In the genomic region with DNA sequence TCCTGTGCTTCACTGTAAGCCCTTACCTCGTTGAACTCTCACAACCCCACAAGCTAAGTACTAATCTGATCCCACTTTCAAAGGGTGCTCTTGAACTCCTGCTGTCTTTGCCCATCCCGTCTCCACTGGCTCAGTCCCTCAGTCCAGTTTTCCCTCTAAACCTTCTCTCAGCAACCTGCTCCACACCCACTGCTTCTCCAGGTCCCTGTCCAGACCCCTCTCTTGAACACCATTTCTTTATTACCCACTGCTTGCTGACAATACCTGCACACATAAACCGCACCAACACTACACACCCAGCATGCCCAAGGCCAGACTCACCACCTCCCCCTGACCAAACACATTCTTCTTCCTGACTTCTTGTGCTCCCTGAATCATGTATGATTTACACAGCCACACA, we compare ENCODE assay signal across 14 cellular contexts.
DNase-seq lines count a peak whose midpoint lies in the region; ATAC-seq and TF ChIP-seq lines count a peak whose summit lies in the region.
"Had no signal": no experiment of that assay in that cellular context is flagged by ENCODE, and none has a peak within 500 bp of the region (broad histone marks: within the 10 kb centered on the region; RNA-seq: fewer than 3 reads in every experiment).

No MANE protein-coding gene starts in this region.

- H3K9me3 ChIP-seq in heart left ventricle, result no peaks in the 10 kb centered on the region
- no peaks in the 10 kb centered on the region for H3K9me3 ChIP-seq in heart right ventricle
- H3K9me3 ChIP-seq in H9 (ENCODE audit: control insufficient read depth, low read depth, low read length), result peaks cover 1% of the 10 kb centered on the region
- H3K9me3 ChIP-seq in neural cell (ENCODE audit: low read length), result no peaks in the 10 kb centered on the region

- no peaks in the 10 kb centered on the region for H3K23me2 ChIP-seq in H9 (ENCODE audit: insufficient read length, low read depth, low read length, poor library complexity, severe bottlenecking)

- no peak overlapping the region for H3K18ac ChIP-seq in H9 (ENCODE audit: insufficient read length, low read depth, low read length)

- H3K14ac ChIP-seq in H9 (ENCODE audit: insufficient read depth, low read length), result no peak overlapping the region

- H3K27me3 ChIP-seq in heart left ventricle, result no peaks in the 10 kb centered on the region
- no peaks in the 10 kb centered on the region for H3K27me3 ChIP-seq in heart right ventricle
- H3K27me3 ChIP-seq in H9 (ENCODE audit: insufficient read depth, low read length), result no peaks in the 10 kb centered on the region; the same call in 1 of the 2 replicates
- H3K27me3 ChIP-seq in neural cell (ENCODE audit: insufficient read depth, low read depth, low read length), result no peaks in the 10 kb centered on the region

- TF ChIP-seq RAD21 in neural cell (conservative IDR thresholded peaks at IDR 0.05), result no peak

- H3T11ph ChIP-seq in H9 (ENCODE audit: low read length), result no peak overlapping the region

- no peak overlapping the region for H3K4ac ChIP-seq in H9 (ENCODE audit: low read depth, low read length)

- H3K27ac Mint-ChIP-seq in H9 (peak overlapping the region in 1 of 3 experiments; percentile 7; a peak in 1 of 7 replicates), endothelial cell (ENCODE audit: unreplicated experiment) (no peak overlapping the region)
- H3K27ac Mint-ChIP-seq in activated CD8-positive, alpha-beta T cell treated with anti-CD3 and anti-CD28 coated beads for 36 hours, result no peak overlapping the region
- no peak overlapping the region for H3K27ac Mint-ChIP-seq in stimulated activated memory B cell treated with anti-CD40 and anti-IgM and Interleukin-4, amounts not matched to agents 10 μg/mL and 1 μg/mL and 100 μg/mL, for 72 hours
- H3K27ac Mint-ChIP-seq: CD4-positive, alpha-beta memory T cell had no signal

- CTCF ChIA-PET in activated CD8-positive, alpha-beta T cell treated with anti-CD3 and anti-CD28 coated beads for 36 hours (lab: Charles Lee), result no interaction called here

- H3K9me2 ChIP-seq in neural cell (ENCODE audit: insufficient read depth, low read length), result no peaks in the 10 kb centered on the region

- no peak overlapping the region for H4K91ac ChIP-seq in H9 (ENCODE audit: insufficient read length, low read depth, low read length)

- no peak overlapping the region for H2AK5ac ChIP-seq in H9 (ENCODE audit: insufficient read length, low read length)

- H3K4me1 Mint-ChIP-seq in H9, result peaks cover 0 to 3% of the 10 kb centered on the region in 2 experiments; a peak in 1 of 4 replicates
- H3K4me1 Mint-ChIP-seq in endothelial cell (ENCODE audit: unreplicated experiment), result peaks cover 4% of the 10 kb centered on the region
- H3K4me1 Mint-ChIP-seq in activated CD8-positive, alpha-beta T cell treated with anti-CD3 and anti-CD28 coated beads for 36 hours (ENCODE audit: low read depth), result no peaks in the 10 kb centered on the region
- H3K4me1 Mint-ChIP-seq in stimulated activated memory B cell treated with anti-CD40 and anti-IgM and Interleukin-4, amounts not matched to agents 10 μg/mL and 1 μg/mL and 100 μg/mL, for 72 hours, result no peaks in the 10 kb centered on the region
- H3K4me1 Mint-ChIP-seq: CD4-positive, alpha-beta memory T cell had no signal

- H2BK12ac ChIP-seq in H9 (ENCODE audit: insufficient read length, low read depth, low read length), result no peak overlapping the region

- intact Hi-C loops in heart left ventricle (cut with DNase I), result loop anchor here in 1 of 10 donors (10.0 kb wide), 1 partner anchor 341 kb away; a partner anchor contains a TSS
- intact Hi-C loops in heart right ventricle (cut with DNase I), result no loop called here
- intact Hi-C loops in activated CD8-positive, alpha-beta T cell treated with anti-CD3 and anti-CD28 coated beads for 36 hours (cut with micrococcal nuclease), result no loop called here

- H3K4me3 ChIP-seq in heart left ventricle (no peak overlapping the region), heart right ventricle (no peak overlapping the region), neural cell (ENCODE audit: low read length) (peak overlapping the region; percentile 47)
- H3K4me3 ChIP-seq: GM12878, GM23248 had no signal

- H3K9me3 Mint-ChIP-seq in H9 (peaks cover 3 to 7% of the 10 kb centered on the region in 2 experiments; a peak in 3 of 5 replicates), endothelial cell (ENCODE audit: unreplicated experiment) (no peaks in the 10 kb centered on the region)
- H3K9me3 Mint-ChIP-seq in activated CD8-positive, alpha-beta T cell treated with anti-CD3 and anti-CD28 coated beads for 36 hours, result no peaks in the 10 kb centered on the region
- no peaks in the 10 kb centered on the region for H3K9me3 Mint-ChIP-seq in stimulated activated memory B cell treated with anti-CD40 and anti-IgM and Interleukin-4, amounts not matched to agents 10 μg/mL and 1 μg/mL and 100 μg/mL, for 72 hours
- H3K9me3 Mint-ChIP-seq: CD4-positive, alpha-beta memory T cell had no signal

- no peak overlapping the region for H2AFZ ChIP-seq in H9 (ENCODE audit: low read length)
- H2AFZ ChIP-seq in neural cell (ENCODE audit: low read depth, low read length), result no peak overlapping the region
- H2AFZ ChIP-seq: GM23248 had no signal

- no peak overlapping the region for H3K56ac ChIP-seq in H9 (ENCODE audit: insufficient read length, low read depth, low read length)

- DNase-seq in heart left ventricle (no peak), heart right ventricle (no peak), H9 (no peak), endothelial cell (ENCODE audit: low spot score) (no peak)
- no peak for DNase-seq in activated CD8-positive, alpha-beta T cell treated with anti-CD3 and anti-CD28 coated beads for 36 hours
- no peak for DNase-seq in central memory CD4-positive, alpha-beta T cell
- DNase-seq: ACHN; CD4-positive, alpha-beta memory T cell; DMS79; GM23248 had no signal

- H3F3A ChIP-seq in neural cell (ENCODE audit: insufficient read depth, low read length, poor library complexity, severe bottlenecking), result no peaks in the 10 kb centered on the region

- H3K4me2 ChIP-seq in H9 (ENCODE audit: insufficient read depth, insufficient read length, low read length) (no peak overlapping the region), neural cell (ENCODE audit: low read length) (no peak overlapping the region)

- peak overlapping the region; percentile 57 for H4K8ac ChIP-seq in H9 (replicated peaks; ENCODE audit: insufficient read length, low read depth, low read length)

- no peak overlapping the region for H2BK5ac ChIP-seq in H9 (ENCODE audit: insufficient read length, low read length)

- H3K36me3 ChIP-seq in heart left ventricle (no peaks in the 10 kb centered on the region), heart right ventricle (no peaks in the 10 kb centered on the region), neural cell (ENCODE audit: insufficient read depth, low read length) (no peaks in the 10 kb centered on the region)

- H3K79me2 ChIP-seq in H9 (ENCODE audit: insufficient read depth, low read length) (no peaks in the 10 kb centered on the region), neural cell (replicated peaks; ENCODE audit: insufficient read depth, low read length) (no peaks in the 10 kb centered on the region)

- TF ChIP-seq EP300 in neural cell (conservative IDR thresholded peaks at IDR 0.05; ENCODE audit: poor library complexity, severe bottlenecking), result no peak

- ATAC-seq in heart left ventricle (no peak), heart right ventricle (no peak)
- ATAC-seq in activated CD8-positive, alpha-beta T cell treated with anti-CD3 and anti-CD28 coated beads for 36 hours, result no peak
- no peak for ATAC-seq in stimulated activated memory B cell treated with anti-CD40 and anti-IgM and Interleukin-4, amounts not matched to agents 10 μg/mL and 1 μg/mL and 100 μg/mL, for 72 hours
- ATAC-seq: GM12878 had no signal

- H3K79me1 ChIP-seq in H9 (ENCODE audit: insufficient read depth, low read depth, low read length, poor library complexity, severe bottlenecking), result no peaks in the 10 kb centered on the region

- H3K36me3 Mint-ChIP-seq in H9 (ENCODE audit: insufficient read depth in 1 of 3, low read depth in 3 of 3), result no peaks in the 10 kb centered on the region
- peaks cover 6% of the 10 kb centered on the region for H3K36me3 Mint-ChIP-seq in endothelial cell (ENCODE audit: low read depth, unreplicated experiment)
- no peaks in the 10 kb centered on the region for H3K36me3 Mint-ChIP-seq in activated CD8-positive, alpha-beta T cell treated with anti-CD3 and anti-CD28 coated beads for 36 hours (ENCODE audit: low read depth)
- no peaks in the 10 kb centered on the region for H3K36me3 Mint-ChIP-seq in stimulated activated memory B cell treated with anti-CD40 and anti-IgM and Interleukin-4, amounts not matched to agents 10 μg/mL and 1 μg/mL and 100 μg/mL, for 72 hours
- H3K36me3 Mint-ChIP-seq: CD4-positive, alpha-beta memory T cell had no signal

- H3K27ac ChIP-seq in heart left ventricle (peak overlapping the region in 7 of 12 donors; percentile 31 to 85 (median 68)), heart right ventricle (peak overlapping the region in 4 of 10 donors; percentile 48 to 81 (median 75)), H9 (ENCODE audit: insufficient read length, low read depth, low read length) (no peak overlapping the region), neural cell (ENCODE audit: low read length) (peak overlapping the region; percentile 69)
- H3K27ac ChIP-seq: C4-2B, GM23248 had no signal

- H3K23ac ChIP-seq in H9 (ENCODE audit: insufficient read length, low read depth, low read length), result no peak overlapping the region

- H3K9ac ChIP-seq in H9 (ENCODE audit: extremely low read depth, insufficient read length, low read length) (no peak overlapping the region), neural cell (ENCODE audit: low read length) (no peak overlapping the region)
- H3K9ac ChIP-seq: GM23248 had no signal

- 67 to 73% (median 71%) methylated on average over 3 of the region's 3 CpGs for WGBS in heart left ventricle, 4 donors
- 71 to 76% methylated on average over 3 of the region's 3 CpGs for WGBS in heart right ventricle, 2 donors
- no CpG with 5 or more reads among the region's 3 CpGs for WGBS in H9 (ENCODE audit: extremely low coverage, insufficient read length, low lambda C conversion rate)

- H4K20me1 ChIP-seq in H9 (ENCODE audit: control insufficient read depth, insufficient read depth, insufficient read length) (no peaks in the 10 kb centered on the region), neural cell (ENCODE audit: insufficient read depth) (no peaks in the 10 kb centered on the region)

- H3K27me3 Mint-ChIP-seq in H9 (ENCODE audit: low read depth) (no peaks in the 10 kb centered on the region), endothelial cell (ENCODE audit: unreplicated experiment) (peaks cover 6% of the 10 kb centered on the region)
- H3K27me3 Mint-ChIP-seq in activated CD8-positive, alpha-beta T cell treated with anti-CD3 and anti-CD28 coated beads for 36 hours, result peaks cover 2% of the 10 kb centered on the region
- H3K27me3 Mint-ChIP-seq in stimulated activated memory B cell treated with anti-CD40 and anti-IgM and Interleukin-4, amounts not matched to agents 10 μg/mL and 1 μg/mL and 100 μg/mL, for 72 hours, result peaks cover 10% of the 10 kb centered on the region

- H2BK15ac ChIP-seq in H9 (ENCODE audit: low read depth, low read length), result no peak overlapping the region

- H3K4me1 ChIP-seq in heart left ventricle (peaks cover 0 to 38% (median 13%) of the 10 kb centered on the region in 12 donors), heart right ventricle (peaks cover 0 to 42% (median 15%) of the 10 kb centered on the region in 9 donors), H9 (ENCODE audit: insufficient read depth, low read length) (no peaks in the 10 kb centered on the region)

- no peak for TF ChIP-seq POLR2A in heart left ventricle (IDR thresholded peaks at IDR 0.05)

- H2BK20ac ChIP-seq in H9 (ENCODE audit: low read depth, low read length, poor library complexity, severe bottlenecking), result no peak overlapping the region

- no peak overlapping the region for H2BK120ac ChIP-seq in H9 (ENCODE audit: low read depth, low read length, poor library complexity, severe bottlenecking)

- H4K5ac ChIP-seq in H9 (ENCODE audit: insufficient read length, low read depth, low read length), result no peak overlapping the region

- no peak overlapping the region for H3K4me3 Mint-ChIP-seq in H9
- H3K4me3 Mint-ChIP-seq in endothelial cell (ENCODE audit: unreplicated experiment), result peak overlapping the region; percentile 28
- H3K4me3 Mint-ChIP-seq in activated CD8-positive, alpha-beta T cell treated with anti-CD3 and anti-CD28 coated beads for 36 hours, result no peak overlapping the region
- no peak overlapping the region for H3K4me3 Mint-ChIP-seq in stimulated activated memory B cell treated with anti-CD40 and anti-IgM and Interleukin-4, amounts not matched to agents 10 μg/mL and 1 μg/mL and 100 μg/mL, for 72 hours
- H3K4me3 Mint-ChIP-seq: CD4-positive, alpha-beta memory T cell had no signal

- POLR2A ChIA-PET in activated CD8-positive, alpha-beta T cell treated with anti-CD3 and anti-CD28 coated beads for 36 hours (lab: Charles Lee), result no interaction called here

- no peak for TF ChIP-seq CTCF in heart left ventricle (IDR thresholded peaks at IDR 0.05)
- no peak for TF ChIP-seq CTCF in heart right ventricle (IDR thresholded peaks at IDR 0.05)
- TF ChIP-seq CTCF in H9 (conservative IDR thresholded peaks at IDR 0.05), result no peak
- no peak for TF ChIP-seq CTCF in endothelial cell (IDR thresholded peaks at IDR 0.05; ENCODE audit: unreplicated experiment)
- TF ChIP-seq CTCF in neural cell (IDR thresholded peaks at IDR 0.05; ENCODE audit: poor library complexity, severe bottlenecking), result no peak
- TF ChIP-seq CTCF in activated CD8-positive, alpha-beta T cell treated with anti-CD3 and anti-CD28 coated beads for 36 hours (IDR thresholded peaks at IDR 0.05), result no peak
